In the genomic region with DNA sequence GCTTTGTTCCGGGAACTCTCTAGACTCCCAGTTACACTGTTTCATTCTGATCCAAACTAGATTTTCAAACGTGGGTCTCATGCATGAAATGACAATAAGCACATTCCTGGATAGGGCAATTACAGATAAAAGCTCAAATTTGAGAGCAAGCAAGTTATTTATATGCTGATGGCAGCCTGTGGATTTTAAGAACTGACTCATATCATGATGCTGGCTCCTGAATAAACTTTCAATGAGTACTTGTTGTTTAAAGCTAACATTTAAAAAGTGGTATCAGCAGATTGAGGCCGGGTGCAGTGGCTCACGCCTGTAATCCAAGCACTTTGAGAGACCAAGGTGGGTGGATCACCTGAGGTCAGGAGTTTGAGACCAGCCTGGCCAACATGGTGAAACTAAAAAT, we compare ENCODE assay signal across 28 cellular contexts.
"Had no signal": no experiment of that assay in that cellular context is flagged by ENCODE, and none has a peak within 500 bp of the region (broad histone marks: within the 10 kb centered on the region; RNA-seq: fewer than 3 reads in every experiment).

No MANE protein-coding gene starts in this region.

- H2AFZ ChIP-seq: parathyroid adenoma had no signal

- H3K27ac ChIP-seq: colonic mucosa, dorsolateral prefrontal cortex, esophagus muscularis mucosa, heart left ventricle, parathyroid adenoma, testis had no signal

- H3K4me3 Mint-ChIP-seq: activated CD4-positive, alpha-beta T cell treated with anti-CD3 and anti-CD28 coated beads, Interleukin-2, amount 10 ng/mL, durations not matched to agents 24 days and 14 days; activated CD8-positive, alpha-beta memory T cell treated with anti-CD3 and anti-CD28 coated beads, Interleukin-2, amount 10 ng/mL, durations not matched to agents 7 days and 5 days; activated CD8-positive, alpha-beta T cell treated with anti-CD3 and anti-CD28 coated beads for 36 hours; activated naive CD4-positive, alpha-beta T cell treated with anti-CD3 and anti-CD28 coated beads, Interleukin-2, amount 50 U/mL, for 24 hours; brain; effector memory CD8-positive, alpha-beta T cell; nephron progenitor cell; T-helper 17 cell; type B pancreatic cell had no signal

- H3K27ac Mint-ChIP-seq: activated CD4-positive, alpha-beta T cell treated with anti-CD3 and anti-CD28 coated beads, Interleukin-2, amount 10 ng/mL, durations not matched to agents 24 days and 14 days; activated CD8-positive, alpha-beta memory T cell treated with anti-CD3 and anti-CD28 coated beads, Interleukin-2, amount 10 ng/mL, durations not matched to agents 7 days and 5 days; activated CD8-positive, alpha-beta T cell treated with anti-CD3 and anti-CD28 coated beads for 36 hours; activated naive CD4-positive, alpha-beta T cell treated with anti-CD3 and anti-CD28 coated beads, Interleukin-2, amount 50 U/mL, for 24 hours; brain; effector memory CD8-positive, alpha-beta T cell; nephron progenitor cell; T-helper 17 cell; type B pancreatic cell had no signal

- H3K9me3 Mint-ChIP-seq: activated CD4-positive, alpha-beta T cell treated with anti-CD3 and anti-CD28 coated beads, Interleukin-2, amount 10 ng/mL, durations not matched to agents 24 days and 14 days; activated CD8-positive, alpha-beta T cell treated with anti-CD3 and anti-CD28 coated beads for 36 hours; activated naive CD4-positive, alpha-beta T cell treated with anti-CD3 and anti-CD28 coated beads, Interleukin-2, amount 50 U/mL, for 24 hours; brain; effector memory CD8-positive, alpha-beta T cell; nephron progenitor cell; type B pancreatic cell had no signal

- H3K9me3 ChIP-seq: colonic mucosa, esophagus muscularis mucosa, heart left ventricle, mucosa of descending colon, testis had no signal

- H3K9ac ChIP-seq: parathyroid adenoma had no signal

- H3K79me2 ChIP-seq: parathyroid adenoma had no signal

- H3K4me3 ChIP-seq: colonic mucosa, dorsolateral prefrontal cortex, esophagus muscularis mucosa, heart left ventricle, mucosa of descending colon, smooth muscle cell, testis had no signal

- H3K4me1 Mint-ChIP-seq: activated CD8-positive, alpha-beta memory T cell treated with anti-CD3 and anti-CD28 coated beads, Interleukin-2, amount 10 ng/mL, durations not matched to agents 7 days and 5 days; activated naive CD4-positive, alpha-beta T cell treated with anti-CD3 and anti-CD28 coated beads, Interleukin-2, amount 50 U/mL, for 24 hours; nephron progenitor cell had no signal

- H3K4me2 ChIP-seq: smooth muscle cell had no signal

- H3K27me3 Mint-ChIP-seq: activated CD4-positive, alpha-beta T cell treated with anti-CD3 and anti-CD28 coated beads, Interleukin-2, amount 10 ng/mL, durations not matched to agents 24 days and 14 days; activated CD8-positive, alpha-beta memory T cell treated with anti-CD3 and anti-CD28 coated beads, Interleukin-2, amount 10 ng/mL, durations not matched to agents 7 days and 5 days; activated CD8-positive, alpha-beta T cell treated with anti-CD3 and anti-CD28 coated beads for 36 hours; activated naive CD4-positive, alpha-beta T cell treated with anti-CD3 and anti-CD28 coated beads, Interleukin-2, amount 50 U/mL, for 24 hours; brain; effector memory CD8-positive, alpha-beta T cell; T-helper 17 cell; type B pancreatic cell had no signal

- H3K4me1 ChIP-seq: colonic mucosa, heart left ventricle, parathyroid adenoma, testis had no signal

- ATAC-seq: activated CD8-positive, alpha-beta memory T cell treated with anti-CD3 and anti-CD28 coated beads, Interleukin-2, amount 10 ng/mL, durations not matched to agents 7 days and 5 days; activated CD8-positive, alpha-beta T cell treated with anti-CD3 and anti-CD28 coated beads for 36 hours; effector memory CD8-positive, alpha-beta T cell; heart left ventricle; left cardiac atrium; mucosa of descending colon; sciatic nerve; T-helper 17 cell had no signal

- DNase-seq: activated CD4-positive, alpha-beta T cell treated with anti-CD3 and anti-CD28 coated beads, Interleukin-2, amount 10 ng/mL, durations not matched to agents 24 days and 14 days; activated CD8-positive, alpha-beta memory T cell treated with anti-CD3 and anti-CD28 coated beads, Interleukin-2, amount 10 ng/mL, durations not matched to agents 7 days and 5 days; activated CD8-positive, alpha-beta T cell treated with anti-CD3 and anti-CD28 coated beads for 36 hours; activated gamma-delta T cell treated with Interleukin-2 at 50 U/mL for 16 hours; activated T-cell treated with anti-CD3 and anti-CD28 coated beads for 4 hours; anterior cingulate cortex; central memory CD4-positive, alpha-beta T cell; colonic mucosa; dorsolateral prefrontal cortex; effector memory CD8-positive, alpha-beta T cell; heart left ventricle; left cardiac atrium; mesenchymal stem cell; mucosa of descending colon; nephron progenitor cell; stimulated activated CD4-positive, alpha-beta T cell treated with anti-CD3 and anti-CD28 coated beads, Interleukin-15, amount 100 ng/mL, for 24 hours; stimulated activated CD4-positive, alpha-beta T cell treated with anti-CD3 and anti-CD28 coated beads, Interleukin-2, amount 100 ng/mL, for 48 hours; stimulated activated naive CD4-positive, alpha-beta T cell; SW 1271; T-helper 17 cell had no signal

- H3K27me3 ChIP-seq: colonic mucosa, dorsolateral prefrontal cortex, esophagus muscularis mucosa, heart left ventricle, testis had no signal

- H3K36me3 ChIP-seq: colonic mucosa had no signal
